ENCODE assay signal across 8 cellular contexts in the genomic region with DNA sequence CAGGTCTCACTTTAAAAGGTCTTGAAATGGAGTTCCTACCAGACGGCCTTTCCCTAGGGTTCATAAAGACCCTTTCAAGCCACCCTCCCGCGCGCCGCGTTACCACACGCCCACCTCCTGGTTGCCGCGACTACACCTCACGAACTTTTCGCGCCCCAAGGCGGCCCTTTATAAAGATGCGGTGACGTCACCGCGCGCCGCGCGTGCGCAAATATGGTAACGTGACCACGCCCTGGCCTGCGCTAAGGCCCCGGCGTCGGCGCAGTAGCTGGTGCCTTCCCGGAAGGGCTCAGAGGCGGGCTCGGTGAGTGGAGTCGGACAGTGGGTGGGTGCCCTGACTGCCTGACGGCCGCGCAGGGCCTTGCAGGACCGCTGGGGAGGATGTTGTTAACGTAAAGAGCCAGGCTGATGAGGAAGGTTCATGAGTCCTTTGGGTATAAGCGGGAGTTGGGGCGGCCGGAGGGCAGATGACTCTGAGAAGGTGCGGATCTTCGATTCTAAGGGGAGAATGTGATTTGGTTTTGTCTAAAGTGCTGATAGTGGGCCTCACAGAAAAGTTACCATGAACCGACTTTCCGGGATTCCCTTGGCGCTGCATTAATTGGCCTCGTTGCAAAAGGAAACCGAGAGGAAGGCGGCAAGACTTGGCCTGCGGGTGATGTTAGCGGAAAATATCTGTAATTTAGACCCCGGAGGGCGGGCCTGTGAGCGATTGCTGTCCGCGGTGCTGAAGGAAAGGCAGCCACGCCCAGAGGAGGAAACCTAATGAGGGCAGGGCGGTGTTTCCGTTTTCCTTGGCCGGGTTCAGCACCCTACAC. TPM values are rescaled to one million over a fixed set of nuclear protein-coding genes. Genes with fewer than 3 reads are reported as not detected.
DNase-seq lines count a peak whose midpoint lies in the region; ATAC-seq and TF ChIP-seq lines count a peak whose summit lies in the region.

No MANE protein-coding gene starts in this region.

- H3K27me3 ChIP-seq in PC-3 (ENCODE audit: low read length): no peaks in the 10 kb centered on the region

- H4K20me1 ChIP-seq in PC-3 (ENCODE audit: low read length): no peaks in the 10 kb centered on the region

- H3K79me2 ChIP-seq in PC-3 (ENCODE audit: low read length): no peaks in the 10 kb centered on the region

- H3K9me3 Mint-ChIP-seq in natural killer cell treated with Interleukin-12 subunit alpha and Interleukin-12 subunit beta and Interleukin-15 and Interleukin-18, amount 100 ng/mL, for 72 hours: peaks cover 8% of the 10 kb centered on the region

- no peaks in the 10 kb centered on the region for H3F3A ChIP-seq in PC-3 (ENCODE audit: low read length, unreplicated experiment)

- peak overlapping the region; percentile 39 for H3K9ac ChIP-seq in PC-3 (ENCODE audit: low read length)

- H3K4me3 ChIP-seq in AG04449 (ENCODE audit: low read depth, low read length) (peak overlapping the region; percentile 76), PC-3 (ENCODE audit: low read length) (peak overlapping the region; percentile 66)

- no peaks in the 10 kb centered on the region for H3K36me3 ChIP-seq in PC-3 (ENCODE audit: low read depth, low read length)

- peaks cover 10% of the 10 kb centered on the region in 2 donors for H3K4me1 Mint-ChIP-seq in natural killer cell treated with Interleukin-12 subunit alpha and Interleukin-12 subunit beta and Interleukin-15 and Interleukin-18, amount 100 ng/mL, for 72 hours (ENCODE audit: low read depth in 2 of 2)

- peak overlapping the region; percentile 77 for H3K4me2 ChIP-seq in PC-3 (ENCODE audit: low read length)

- no peak for TF ChIP-seq CTCF in AG04449 (IDR thresholded peaks at IDR 0.05; ENCODE audit: insufficient read depth, low read length, missing control alignments)
- no peak for TF ChIP-seq CTCF in PC-3 (conservative IDR thresholded peaks at IDR 0.05; ENCODE audit: low read depth, low read length)

- H3K27ac Mint-ChIP-seq in natural killer cell treated with Interleukin-12 subunit alpha and Interleukin-12 subunit beta and Interleukin-15 and Interleukin-18, amount 100 ng/mL, for 72 hours: peak overlapping the region; percentile 85 to 91

- H3K4me1 ChIP-seq in PC-3 (ENCODE audit: insufficient read depth, low read length): no peaks in the 10 kb centered on the region

- CTCF ChIA-PET in AG04449 (lab: Yijun Ruan, JAX): interaction anchor here (1.0 to 1.6 kb wide), 4 partner anchors 13 to 241 kb away, joined by 3 to 6 read pairs (median 4); no protein-coding TSS in a partner anchor
- CTCF ChIA-PET in PC-3 (lab: Charles Lee): no interaction called here

- H3K4me3 Mint-ChIP-seq in natural killer cell treated with Interleukin-12 subunit alpha and Interleukin-12 subunit beta and Interleukin-15 and Interleukin-18, amount 100 ng/mL, for 72 hours: peak overlapping the region; percentile 95

- H3K27ac ChIP-seq in PC-3 (ENCODE audit: low read length): no peak overlapping the region

- intact Hi-C loops in PC-3 (cut with micrococcal nuclease): no loop called here

- BruUV-seq in PC-3 (replicated peaks; lab: Mats Ljungman, UMichigan): TSS peak; percentile 68

- no peaks in the 10 kb centered on the region for H3K9me2 ChIP-seq in PC-3 (replicated peaks; ENCODE audit: low read length)

- H3K27me3 Mint-ChIP-seq in natural killer cell treated with Interleukin-12 subunit alpha and Interleukin-12 subunit beta and Interleukin-15 and Interleukin-18, amount 100 ng/mL, for 72 hours: peaks cover 0 to 4% of the 10 kb centered on the region in 2 donors

- H3K36me3 Mint-ChIP-seq in natural killer cell treated with Interleukin-12 subunit alpha and Interleukin-12 subunit beta and Interleukin-15 and Interleukin-18, amount 100 ng/mL, for 72 hours: peaks cover 19% of the 10 kb centered on the region

- DNase-seq in AG04449 (ENCODE audit: low read depth, low spot score) (peak; percentile 16), PC-3 (peak; percentile 61), activated gamma-delta T cell (lab: John Stamatoyannopoulos, UW) (peak; percentile 21), fibroblast of the conjunctiva (ENCODE audit: low read depth) (peak; percentile 70)
- DNase-seq in natural killer cell treated with Interleukin-12 subunit alpha and Interleukin-12 subunit beta and Interleukin-15 and Interleukin-18, amount 100 ng/mL, for 72 hours (ENCODE audit: low spot score): peak; percentile 69
- peak; percentile 3 to 49 (median 34) for DNase-seq in stimulated activated naive CD4-positive, alpha-beta T cell (lab: John Stamatoyannopoulos, UW)

- H2AFZ ChIP-seq in PC-3 (ENCODE audit: low read length): peak overlapping the region; percentile 76

- POLR2A ChIA-PET in AG04449 (lab: Yijun Ruan, JAX) (no interaction called here), PC-3 (lab: Charles Lee; ENCODE audit: unreplicated experiment) (no interaction called here)

- no peaks in the 10 kb centered on the region for H3K9me3 ChIP-seq in PC-3 (ENCODE audit: low read length)

- ATAC-seq in HG03442 (IDR thresholded peaks at IDR 0.05; ENCODE audit: unreplicated experiment): peak; percentile 99
- ATAC-seq in PC-3: peak; percentile 96
- ATAC-seq in natural killer cell treated with Interleukin-12 subunit alpha and Interleukin-12 subunit beta and Interleukin-15 and Interleukin-18, amount 100 ng/mL, for 72 hours: peak; percentile 93 to 95

- TF ChIP-seq POLR2A in GM19099 (IDR thresholded peaks at IDR 0.05; ENCODE audit: extremely low read depth, insufficient read length, low read depth): peak; percentile 55

RNA-seq across cellular contexts. Expression of a gene that starts 54.4 kb away (rescaled TPM):
- not detected in 2 replicates for total RNA-seq in PC-3 (2014; rRNA removed)
- not detected for total RNA-seq in natural killer cell treated with Interleukin-12 subunit alpha and Interleukin-12 subunit beta and Interleukin-15 and Interleukin-18, amount 100 ng/mL, for 72 hours

Comparison
In these comparisons a context has a peak if more than half of its experiments do, and no peak if none do; other contexts are left out.
1. DNase-seq: peak in every context shown above with its lines; median percentile 70 in fibroblast of the conjunctiva; 69 in natural killer cell treated with Interleukin-12 subunit alpha and Interleukin-12 subunit beta and Interleukin-15 and Interleukin-18, amount 100 ng/mL, for 72 hours; 61 in PC-3; 34 in stimulated activated naive CD4-positive, alpha-beta T cell; 21 in activated gamma-delta T cell; 16 in AG04449.